Comparison of ENCODE assay signal across 9 cellular contexts in the genomic region with DNA sequence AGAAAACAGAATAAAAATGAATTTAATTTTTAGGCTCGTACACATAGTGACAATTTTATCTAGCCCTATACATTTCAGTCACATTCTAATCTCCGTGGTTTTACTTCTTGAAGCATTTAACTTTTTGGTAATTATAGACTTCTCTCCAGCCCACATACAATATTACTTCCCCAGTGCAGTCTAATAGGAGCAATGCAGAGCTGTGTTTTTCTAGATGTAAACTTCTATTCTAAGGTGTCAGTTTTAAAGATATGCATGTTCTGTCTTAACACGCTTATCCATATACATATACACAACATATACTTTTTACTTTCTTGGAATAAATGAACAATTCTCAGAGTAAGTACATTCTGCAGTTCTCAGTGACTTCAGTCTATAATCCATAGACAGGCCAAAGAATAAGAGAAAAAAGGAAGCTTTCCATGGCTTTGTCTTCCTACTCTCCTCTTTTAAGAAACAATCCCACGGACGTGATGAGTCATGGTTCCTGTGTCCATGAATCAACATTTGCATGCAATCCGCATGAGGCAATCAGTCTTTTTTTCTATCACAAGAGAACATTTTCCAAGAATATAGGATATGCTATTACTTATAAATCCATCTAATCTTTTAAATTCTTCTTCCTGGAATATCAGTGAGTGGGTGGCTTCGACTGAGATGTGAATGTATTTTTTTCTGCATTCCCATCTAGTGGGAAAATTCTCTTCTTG. TPM values are rescaled to one million over a fixed set of nuclear protein-coding genes. Genes with fewer than 3 reads are reported as not detected.
DNase-seq lines count a peak whose midpoint lies in the region; ATAC-seq and TF ChIP-seq lines count a peak whose summit lies in the region.
"Had no signal": no experiment of that assay in that cellular context is flagged by ENCODE, and none has a peak within 500 bp of the region (broad histone marks: within the 10 kb centered on the region; RNA-seq: fewer than 3 reads in every experiment).

No MANE protein-coding gene starts in this region.

- intact Hi-C loops in body of pancreas (cut with DNase I) (no loop called here), left lung (cut with DNase I) (no loop called here)

- no peaks in the 10 kb centered on the region for H3K36me3 ChIP-seq in HUES48 (ENCODE audit: control insufficient read depth, insufficient read depth, low read length)
- no peaks in the 10 kb centered on the region for H3K36me3 ChIP-seq in body of pancreas (replicated peaks in 1 of 2; ENCODE audit: insufficient read depth in 1 of 2, low read depth in 2 of 2)
- H3K36me3 ChIP-seq in left lung: no peaks in the 10 kb centered on the region

- H3K4me3 ChIP-seq in HUES48 (ENCODE audit: low read depth, low read length) (no peak overlapping the region), body of pancreas (no peak overlapping the region), left lung (no peak overlapping the region)

- H3K9ac ChIP-seq in HUES48 (ENCODE audit: low read depth, low read length): no peak overlapping the region

- TF ChIP-seq CTCF in body of pancreas (IDR thresholded peaks at IDR 0.05): no peak
- no peak for TF ChIP-seq CTCF in left lung (IDR thresholded peaks at IDR 0.05)

- ATAC-seq in body of pancreas (peak; percentile 40), left lung (peak; percentile 58), HG02840 (IDR thresholded peaks at IDR 0.05; ENCODE audit: low FRiP score, unreplicated experiment) (no peak)
- ATAC-seq in stimulated activated naive CD8-positive, alpha-beta T cell treated with anti-CD3 and anti-CD28 coated beads, Interleukin-15, Interleukin-2, amounts not matched to agents 100 U/mL and 50 U/mL, for 24 hours: no peak

- H3K27me3 ChIP-seq in HUES48 (ENCODE audit: control insufficient read depth, insufficient read depth, low read length) (no peaks in the 10 kb centered on the region), body of pancreas (no peaks in the 10 kb centered on the region), left lung (no peaks in the 10 kb centered on the region)

- H3K9me3 ChIP-seq in HUES48 (ENCODE audit: control insufficient read depth, insufficient read depth, low read length) (no peaks in the 10 kb centered on the region), body of pancreas (no peaks in the 10 kb centered on the region), left lung (no peaks in the 10 kb centered on the region)

- no peak for TF ChIP-seq POLR2A in body of pancreas (IDR thresholded peaks at IDR 0.05)

- 58 to 60% methylated on average over 7 of the region's 7 CpGs for WGBS in body of pancreas, 2 donors

- H3K27ac ChIP-seq in HUES48 (ENCODE audit: low read depth, low read length): peak overlapping the region; percentile 83
- no peak overlapping the region for H3K27ac ChIP-seq in body of pancreas
- peak overlapping the region; percentile 49 to 66 for H3K27ac ChIP-seq in left lung

- H3K4me1 ChIP-seq in HUES48 (ENCODE audit: control insufficient read depth, insufficient read depth, low read length): peaks cover 8% of the 10 kb centered on the region; the same call in 1 of the 2 replicates
- no peaks in the 10 kb centered on the region for H3K4me1 ChIP-seq in body of pancreas
- peaks cover 4 to 35% of the 10 kb centered on the region in 2 donors for H3K4me1 ChIP-seq in left lung

- peak; percentile 60 for DNase-seq in AG08395 (ENCODE audit: low spot score)
- peak in 2 of 4 donors; percentile 15 to 49 for DNase-seq in body of pancreas
- no peak for DNase-seq in left lung
- no peak for DNase-seq in GF-D8 (lab: John Stamatoyannopoulos, UW)
- DNase-seq in T-helper 9 cell: no peak
- DNase-seq in stimulated activated naive CD8-positive, alpha-beta T cell treated with anti-CD3 and anti-CD28 coated beads, Interleukin-15, Interleukin-2, amounts not matched to agents 100 U/mL and 50 U/mL, for 24 hours: no peak
- DNase-seq: GDM1 had no signal

RNA-seq across cellular contexts. Expression of gene CCDC102B, which starts 42.8 kb away (rescaled TPM):
- total RNA-seq in body of pancreas (1 to 10 TPM; 4.9 to 6.3 TPM), left lung (10 to 100 TPM; 60.7 to 78.3 TPM)

Comparison
In these comparisons a context has a peak if more than half of its experiments do, and no peak if none do; other contexts are left out.
1. H3K27ac ChIP-seq: peak in HUES48 (single experiment) and left lung (2 of 2); none in body of pancreas (0 of 4).
2. ATAC-seq: peak in body of pancreas (single experiment) and left lung (single experiment); none in HG02840 (single experiment) and stimulated activated naive CD8-positive, alpha-beta T cell treated with anti-CD3 and anti-CD28 coated beads, Interleukin-15, Interleukin-2, amounts not matched to agents 100 U/mL and 50 U/mL, for 24 hours (single experiment).
3. RNA of gene CCDC102B, which starts 42.8 kb away (total RNA-seq): 60.7 to 78.3 TPM in left lung; 4.9 to 6.3 TPM in body of pancreas; every median in the first group is over 4 times any median in the second.